ENCODE assay signal across 11 cellular contexts in genomic region chr7:80151274-80151665, GRCh38. TPM values are rescaled to one million over a fixed set of nuclear protein-coding genes. Genes with fewer than 3 reads are reported as not detected.
A peak's percentile ranks its signal among the peaks of the same experiment; 100 is the strongest.
DNase-seq lines count a peak whose midpoint lies in the region; ATAC-seq and TF ChIP-seq lines count a peak whose summit lies in the region.
"Had no signal": no experiment of that assay in that cellular context is flagged by ENCODE, and none has a peak within 500 bp of the region (broad histone marks: within the 10 kb centered on the region; RNA-seq: fewer than 3 reads in every experiment).

No MANE protein-coding gene starts in this region.

- ATAC-seq in activated CD4-positive, CD25-positive, alpha-beta regulatory T cell treated with anti-CD3 and anti-CD28 coated beads, Interleukin-2, amount 50 U/mL, for 24 hours = peak; percentile 65 to 77
- ATAC-seq in Right ventricle myocardium inferior (no peak), GM21529 (IDR thresholded peaks at IDR 0.05; ENCODE audit: unreplicated experiment) (no peak)

- no peak for DNase-seq in activated CD4-positive, CD25-positive, alpha-beta regulatory T cell (lab: John Stamatoyannopoulos, UW)
- DNase-seq in cardiac fibroblast (ENCODE audit: low read depth in 2 of 2) (peak; percentile 54 to 75), Right ventricle myocardium inferior (ENCODE audit: missing footprints) (no peak), NK-92 (lab: John Stamatoyannopoulos, UW; ENCODE audit: unreplicated experiment) (no peak)
- peak; percentile 2 for DNase-seq in stimulated activated CD8-positive, alpha-beta memory T cell treated with anti-CD3 and anti-CD28 coated beads, Interleukin-4, amount 100 ng/mL, for 24 hours (ENCODE audit: low read depth)
- DNase-seq: 8988T, Karpas-422 had no signal

- no peak overlapping the region for H3K9ac ChIP-seq in KMS-11

- no peaks in the 10 kb centered on the region for H3K27me3 ChIP-seq in KMS-11 (ENCODE audit: insufficient read depth, low read depth)
- H3K27me3 ChIP-seq: right atrium auricular region had no signal

- H3K4me2 ChIP-seq in KMS-11 = peak overlapping the region; percentile 28; the same call in 1 of the 2 replicates

- no peak overlapping the region for H2AFZ ChIP-seq in KMS-11 (ENCODE audit: low read depth)

- intact Hi-C loops in Right ventricle myocardium inferior (cut with DNase I) = no loop called here

- H3K36me3 ChIP-seq in KMS-11 (ENCODE audit: insufficient read depth) = no peaks in the 10 kb centered on the region
- H3K36me3 ChIP-seq: right atrium auricular region had no signal

- H4K20me1 ChIP-seq in KMS-11 (ENCODE audit: insufficient read depth) = no peaks in the 10 kb centered on the region

- H3K79me2 ChIP-seq in KMS-11 (ENCODE audit: insufficient read depth, low read depth) = no peaks in the 10 kb centered on the region

- no peak overlapping the region for H3K4me3 ChIP-seq in KMS-11 (IDR thresholded peaks at IDR 0.05; ENCODE audit: insufficient read depth, low read depth, low read length)
- peak overlapping the region in 1 of 2 donors; percentile 22 for H3K4me3 ChIP-seq in cardiac fibroblast (replicated peaks in 1 of 2; ENCODE audit: low read depth in 2 of 2, low read length in 2 of 2)
- H3K4me3 ChIP-seq: right atrium auricular region had no signal

- TF ChIP-seq CTCF in KMS-11 (conservative IDR thresholded peaks at IDR 0.05; ENCODE audit: low read depth, low read length) = no peak
- TF ChIP-seq CTCF in cardiac fibroblast (IDR thresholded peaks at IDR 0.05; ENCODE audit: low read depth, low read length) = no peak

- H3K4me1 ChIP-seq in KMS-11 (ENCODE audit: low read depth, poor library complexity, severe bottlenecking) = peaks cover 12% of the 10 kb centered on the region

- no peak overlapping the region for H3K27ac ChIP-seq in KMS-11
- H3K27ac ChIP-seq: right atrium auricular region had no signal

RNA-seq across cellular contexts. Expression of gene GNAI1, which starts 16.6 kb away (rescaled TPM):
- total RNA-seq in Right ventricle myocardium inferior = 12.4 TPM

Comparison
In these comparisons a context has a peak if more than half of its experiments do, and no peak if none do; other contexts are left out.
1. ATAC-seq: peak in activated CD4-positive, CD25-positive, alpha-beta regulatory T cell treated with anti-CD3 and anti-CD28 coated beads, Interleukin-2, amount 50 U/mL, for 24 hours (2 of 2); none in Right ventricle myocardium inferior (single experiment) and GM21529 (single experiment).
2. DNase-seq: peak in cardiac fibroblast (2 of 2) and stimulated activated CD8-positive, alpha-beta memory T cell treated with anti-CD3 and anti-CD28 coated beads, Interleukin-4, amount 100 ng/mL, for 24 hours (single experiment); none in activated CD4-positive, CD25-positive, alpha-beta regulatory T cell (0 of 4), Right ventricle myocardium inferior (single experiment) and NK-92 (single experiment).